Comparison of ENCODE assay signal across 8 cellular contexts in the genomic region with DNA sequence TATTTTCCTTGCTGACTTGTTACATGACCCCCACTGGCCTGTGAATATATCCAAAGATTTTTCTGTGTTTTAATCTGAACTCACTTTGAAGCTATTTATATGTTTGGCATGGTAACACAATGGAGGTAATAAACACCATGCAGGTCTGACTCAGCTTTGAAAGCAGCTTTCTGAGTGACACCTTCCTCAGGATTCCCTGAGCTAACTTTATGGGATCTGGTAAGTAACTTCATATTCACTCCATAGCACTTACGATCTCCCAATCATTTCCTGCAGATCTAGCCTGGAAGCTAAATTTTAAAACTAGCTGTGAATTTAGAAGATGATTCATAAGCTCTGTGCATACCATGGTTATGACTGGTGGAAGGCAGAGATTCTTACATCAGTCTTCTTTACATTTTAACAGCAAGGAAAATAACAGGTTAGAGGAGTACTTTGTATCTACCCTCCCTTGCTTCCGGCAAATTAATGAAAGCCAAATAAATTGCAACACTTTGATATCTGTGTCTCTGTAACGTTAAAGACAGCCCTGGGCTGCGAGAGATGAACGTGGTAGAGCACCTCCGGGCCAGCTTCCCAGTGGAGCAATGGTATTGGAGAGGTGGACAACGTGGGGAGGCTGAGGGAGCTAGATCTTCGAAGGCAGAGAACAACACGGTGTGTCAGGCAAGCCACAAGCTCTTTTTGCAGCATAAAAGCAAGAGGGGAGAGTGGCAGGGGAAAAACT.
DNase-seq lines count a peak whose midpoint lies in the region; ATAC-seq and TF ChIP-seq lines count a peak whose summit lies in the region.

No MANE protein-coding gene starts in this region.

- H3F3A ChIP-seq in PC-9 (ENCODE audit: insufficient read depth, low read depth): peaks cover 97% of the 10 kb centered on the region

- peaks cover 95% of the 10 kb centered on the region for H3K79me2 ChIP-seq in PC-9 (ENCODE audit: low read depth)

- CTCF ChIA-PET in CD8-positive, alpha-beta T cell (lab: Charles Lee): interaction anchor here (1.0 to 2.3 kb wide), 4 partner anchors 8 to 136 kb away, joined by 3 to 13 read pairs (median 4); no protein-coding TSS in a partner anchor
- CTCF ChIA-PET in PC-9 (lab: Charles Lee): interaction anchor here (0.5 to 1.7 kb wide), 8 partner anchors 11 to 260 kb away, joined by 3 to 9 read pairs (median 5); no protein-coding TSS in a partner anchor

- H3K9me3 ChIP-seq in CD8-positive, alpha-beta T cell (ENCODE audit: low read length): no peaks in the 10 kb centered on the region
- no peaks in the 10 kb centered on the region for H3K9me3 ChIP-seq in PC-9 (ENCODE audit: insufficient read depth, low read depth)

- TF ChIP-seq CTCF in CD8-positive, alpha-beta T cell (IDR thresholded peaks at IDR 0.05): no peak
- TF ChIP-seq CTCF in PC-9 (conservative IDR thresholded peaks at IDR 0.05): no peak
- no peak for TF ChIP-seq CTCF in natural killer cell (IDR thresholded peaks at IDR 0.05)

- POLR2A ChIA-PET in CD8-positive, alpha-beta T cell (lab: Charles Lee): interaction anchor here (1.2 kb wide), 1 partner anchor 40 kb away, joined by 3 read pairs; no protein-coding TSS in a partner anchor
- POLR2A ChIA-PET in PC-9 (lab: Charles Lee; ENCODE audit: unreplicated experiment): interaction anchor here (0.5 to 1.5 kb wide), 15 partner anchors 8 to 1471 kb away, joined by 3 to 18 read pairs (median 5); no protein-coding TSS in a partner anchor

- H3K4me1 ChIP-seq in CD8-positive, alpha-beta T cell (ENCODE audit: insufficient read depth, low read length): peaks cover 7% of the 10 kb centered on the region
- H3K4me1 ChIP-seq in PC-9 (replicated peaks; ENCODE audit: insufficient read depth): peaks cover 97% of the 10 kb centered on the region

- no peak for DNase-seq in CD8-positive, alpha-beta T cell
- peak; percentile 81 to 99 for DNase-seq in PC-9
- no peak for DNase-seq in effector memory CD8-positive, alpha-beta T cell
- no peak for DNase-seq in natural killer cell
- DNase-seq in erythroblast (lab: John Stamatoyannopoulos, UW): no peak

- peaks cover 39% of the 10 kb centered on the region for H4K20me1 ChIP-seq in PC-9 (ENCODE audit: insufficient read depth)

- BruUV-seq in PC-9 (replicated peaks; lab: Mats Ljungman, UMichigan): no TSS peak

- no peaks in the 10 kb centered on the region for H3K27me3 Mint-ChIP-seq in CD8-positive, alpha-beta T cell (ENCODE audit: low read depth)
- H3K27me3 Mint-ChIP-seq in effector memory CD8-positive, alpha-beta T cell: no peaks in the 10 kb centered on the region
- no peaks in the 10 kb centered on the region for H3K27me3 Mint-ChIP-seq in natural killer cell (ENCODE audit: low read depth in 2 of 2)

- H3K4me2 ChIP-seq in PC-9: peak overlapping the region; percentile 93

- H3K27ac Mint-ChIP-seq in CD8-positive, alpha-beta T cell: peak overlapping the region; percentile 72
- peak overlapping the region; percentile 89 to 94 for H3K27ac Mint-ChIP-seq in effector memory CD8-positive, alpha-beta T cell
- peak overlapping the region; percentile 67 to 68 for H3K27ac Mint-ChIP-seq in natural killer cell

- ATAC-seq in CD8-positive, alpha-beta T cell: peak; percentile 15
- ATAC-seq in effector memory CD8-positive, alpha-beta T cell (replicated peaks): peak; percentile 31
- ATAC-seq in natural killer cell (peak in 1 of 3 donors; percentile 27), GM18907 (IDR thresholded peaks at IDR 0.05; ENCODE audit: unreplicated experiment) (no peak), HG03520 (IDR thresholded peaks at IDR 0.05; ENCODE audit: unreplicated experiment) (no peak), GM18520 (IDR thresholded peaks at IDR 0.05; ENCODE audit: unreplicated experiment) (no peak)

- H3K36me3 ChIP-seq in CD8-positive, alpha-beta T cell (ENCODE audit: insufficient read depth, low read length): peaks cover 4% of the 10 kb centered on the region
- peaks cover 73% of the 10 kb centered on the region for H3K36me3 ChIP-seq in PC-9 (ENCODE audit: low read depth)

- H3K4me1 Mint-ChIP-seq in CD8-positive, alpha-beta T cell (ENCODE audit: low read depth): peaks cover 67% of the 10 kb centered on the region
- H3K4me1 Mint-ChIP-seq in effector memory CD8-positive, alpha-beta T cell (ENCODE audit: low read depth in 2 of 2): peaks cover 60 to 63% of the 10 kb centered on the region in 2 donors
- peaks cover 36 to 45% of the 10 kb centered on the region in 2 donors for H3K4me1 Mint-ChIP-seq in natural killer cell

- H3K4me3 Mint-ChIP-seq in CD8-positive, alpha-beta T cell: no peak overlapping the region
- peak overlapping the region; percentile 48 to 66 for H3K4me3 Mint-ChIP-seq in effector memory CD8-positive, alpha-beta T cell
- H3K4me3 Mint-ChIP-seq in natural killer cell: no peak overlapping the region

- no peaks in the 10 kb centered on the region for H3K9me3 Mint-ChIP-seq in CD8-positive, alpha-beta T cell
- H3K9me3 Mint-ChIP-seq in effector memory CD8-positive, alpha-beta T cell: no peaks in the 10 kb centered on the region
- H3K9me3 Mint-ChIP-seq in natural killer cell: no peaks in the 10 kb centered on the region

- H3K36me3 Mint-ChIP-seq in CD8-positive, alpha-beta T cell: peaks cover 66% of the 10 kb centered on the region
- H3K36me3 Mint-ChIP-seq in effector memory CD8-positive, alpha-beta T cell (ENCODE audit: insufficient read depth): peaks cover 96% of the 10 kb centered on the region
- no peaks in the 10 kb centered on the region for H3K36me3 Mint-ChIP-seq in natural killer cell

- intact Hi-C loops in CD8-positive, alpha-beta T cell (cut with DNase I, micrococcal nuclease): no loop called here
- intact Hi-C loops in PC-9 (cut with micrococcal nuclease; ENCODE audit: unreplicated experiment): loop anchor here (1.0 to 2.0 kb wide), 5 partner anchors 9 to 205 kb away; no protein-coding TSS in a partner anchor
- intact Hi-C loops in natural killer cell (cut with micrococcal nuclease): no loop called here

- H3K27ac ChIP-seq in CD8-positive, alpha-beta T cell (ENCODE audit: low read depth, low read length): no peak overlapping the region
- peak overlapping the region; percentile 99 for H3K27ac ChIP-seq in PC-9

- no peak overlapping the region for H3K4me3 ChIP-seq in CD8-positive, alpha-beta T cell (ENCODE audit: low read depth, low read length)
- peak overlapping the region; percentile 96; the same call in 1 of the 2 replicates for H3K4me3 ChIP-seq in PC-9

- no peak overlapping the region for H2AFZ ChIP-seq in PC-9

- H3K9me2 ChIP-seq in PC-9 (ENCODE audit: insufficient read depth): no peaks in the 10 kb centered on the region

- TF ChIP-seq POLR2A in erythroblast (IDR thresholded peaks at IDR 0.05; ENCODE audit: low read length): no peak

- no peaks in the 10 kb centered on the region for H3K27me3 ChIP-seq in CD8-positive, alpha-beta T cell (ENCODE audit: insufficient read depth, low read length)
- H3K27me3 ChIP-seq in PC-9 (ENCODE audit: insufficient read depth, low read depth): no peaks in the 10 kb centered on the region

Comparison
In these comparisons a context has a peak if more than half of its experiments do, and no peak if none do; other contexts are left out.
1. ATAC-seq: peak in CD8-positive, alpha-beta T cell (single experiment) and effector memory CD8-positive, alpha-beta T cell (single experiment); none in GM18907 (single experiment), HG03520 (single experiment) and GM18520 (single experiment).
2. DNase-seq: peak in PC-9 (2 of 2); none in CD8-positive, alpha-beta T cell (0 of 7), effector memory CD8-positive, alpha-beta T cell (0 of 3), natural killer cell (single experiment) and erythroblast (0 of 2).
3. H3K4me3 Mint-ChIP-seq: peak in effector memory CD8-positive, alpha-beta T cell (2 of 2); none in CD8-positive, alpha-beta T cell (single experiment) and natural killer cell (single experiment).
4. Peak in every context shown above with its lines, with median percentiles within 50 percentile points of each other: H3K27ac Mint-ChIP-seq.